7 cellular contexts compared by ENCODE assay signal in genomic region chr16:68064791-68065365, GRCh38. TPM values are rescaled to one million over a fixed set of nuclear protein-coding genes. Genes with fewer than 3 reads are reported as not detected.
DNase-seq lines count a peak whose midpoint lies in the region; ATAC-seq, FAIRE-seq and TF ChIP-seq lines count a peak whose summit lies in the region.

No MANE protein-coding gene starts in this region.

- CTCF ChIA-PET in GM10248 (lab: Yijun Ruan, JAX): interaction anchor here (0.6 to 4.0 kb wide), 22 partner anchors 10 to 249 kb away, joined by 3 to 37 read pairs (median 4); partner anchors contain the start of genes DDX28, DPEP2, DUS2 and NFATC3

- H3K36me3 Mint-ChIP-seq in astrocyte (ENCODE audit: low read depth, unreplicated experiment): peaks cover 16% of the 10 kb centered on the region

- H4K20me1 ChIP-seq in astrocyte (ENCODE audit: insufficient read depth, low read length): peaks cover 5% of the 10 kb centered on the region

- no peaks in the 10 kb centered on the region for H3K27me3 ChIP-seq in astrocyte (ENCODE audit: insufficient read depth, low read length)

- no peak for ATAC-seq in HG03378 (IDR thresholded peaks at IDR 0.05; ENCODE audit: unreplicated experiment)

- POLR2A ChIA-PET in GM10248 (lab: Yijun Ruan, JAX): no interaction called here

- H3K36me3 ChIP-seq in astrocyte (ENCODE audit: insufficient read depth, low read length): peaks cover 6% of the 10 kb centered on the region

- peaks cover 12% of the 10 kb centered on the region for H3K4me1 Mint-ChIP-seq in astrocyte (ENCODE audit: low read depth, unreplicated experiment)

- H3K4me2 ChIP-seq in astrocyte (ENCODE audit: low read length): peak overlapping the region; percentile 59

- peak overlapping the region; percentile 66 for H3K27ac ChIP-seq in astrocyte (ENCODE audit: low read depth, low read length)
- peak overlapping the region in 16 of 21 experiments; percentile 13 to 81 (median 54) for H3K27ac ChIP-seq in skin epidermis

- H2AFZ ChIP-seq in astrocyte (ENCODE audit: low read depth, low read length): no peak overlapping the region

- peak overlapping the region; percentile 55 for H3K4me3 Mint-ChIP-seq in astrocyte (ENCODE audit: unreplicated experiment)

- H3K9me3 Mint-ChIP-seq in astrocyte (ENCODE audit: unreplicated experiment): no peaks in the 10 kb centered on the region

- peak; percentile 79 for FAIRE-seq in astrocyte (lab: Jason Lieb, UNC)

- H3K27me3 Mint-ChIP-seq in astrocyte (ENCODE audit: low read depth, unreplicated experiment): no peaks in the 10 kb centered on the region

- peak overlapping the region; percentile 73 for H3K27ac Mint-ChIP-seq in astrocyte (ENCODE audit: unreplicated experiment)

- peak overlapping the region; percentile 36 for H3K9ac ChIP-seq in astrocyte (ENCODE audit: low read length)

- H3K4me3 ChIP-seq in astrocyte (ENCODE audit: insufficient read depth, low read depth, low read length): no peak overlapping the region
- H3K4me3 ChIP-seq in skin epidermis: no peak overlapping the region

- H3K4me1 ChIP-seq in astrocyte (ENCODE audit: insufficient read depth, low read length): peaks cover 25% of the 10 kb centered on the region

- no peaks in the 10 kb centered on the region for H3K79me2 ChIP-seq in astrocyte (ENCODE audit: insufficient read depth, low read length)

- no peaks in the 10 kb centered on the region for H3K9me3 ChIP-seq in astrocyte (ENCODE audit: insufficient read depth, low read depth, low read length)

- DNase-seq in GM10248 (ENCODE audit: extremely low spot score): peak; percentile 67
- DNase-seq in M059J (ENCODE audit: low read depth): peak; percentile 63
- DNase-seq in T1000 (lab: John Stamatoyannopoulos, UW): peak; percentile 45
- DNase-seq in astrocyte (ENCODE audit: low read depth): peak; percentile 87
- DNase-seq in hypothalamus (lab: John Stamatoyannopoulos, UW): peak in 34 of 51 donors; percentile 2 to 64 (median 28)

- TF ChIP-seq CTCF in GM10248 (IDR thresholded peaks at IDR 0.05; ENCODE audit: control extremely low read depth, extremely low read depth, low read depth, missing control alignments): peak; percentile 78
- TF ChIP-seq CTCF in astrocyte (IDR thresholded peaks at IDR 0.05; ENCODE audit: insufficient read depth, low read depth, low read length): peak; percentile 82

RNA-seq across cellular contexts. Expression of gene NFATC3, which starts 20.3 kb away (rescaled TPM):
- total RNA-seq in M059J (2014; rRNA removed; shearing (Covaris generic)): 24.9 and 31.9 TPM in 2 replicates
- total RNA-seq in astrocyte: 32.4 and 34.0 TPM in 2 replicates

RNA-seq across cellular contexts. Expression of gene DUS2, which starts 41.8 kb away (rescaled TPM):
- total RNA-seq in M059J (2014; rRNA removed; shearing (Covaris generic)): 10.7 and 20.6 TPM in 2 replicates
- total RNA-seq in astrocyte: 14.0 and 14.9 TPM in 2 replicates

RNA-seq across cellular contexts. Expression of gene DDX28, which starts 41.8 kb away (rescaled TPM):
- total RNA-seq in M059J (2014; rRNA removed; shearing (Covaris generic)): 11.7 and 13.8 TPM in 2 replicates
- total RNA-seq in astrocyte: 5.5 and 6.2 TPM in 2 replicates

RNA-seq across cellular contexts. Expression of gene DPEP2NB, which starts 49.2 kb away (rescaled TPM):
- total RNA-seq in M059J (2014; rRNA removed; shearing (Covaris generic)): not detected in 2 replicates
- not detected in 2 replicates for total RNA-seq in astrocyte

Comparison
In these comparisons a context has a peak if more than half of its experiments do, and no peak if none do; other contexts are left out.
1. DNase-seq: peak in every context shown above with its lines; median percentile 87 in astrocyte; 67 in GM10248; 63 in M059J; 45 in T1000; 28 in hypothalamus.